3 cellular contexts compared by ENCODE assay signal in the genomic region with DNA sequence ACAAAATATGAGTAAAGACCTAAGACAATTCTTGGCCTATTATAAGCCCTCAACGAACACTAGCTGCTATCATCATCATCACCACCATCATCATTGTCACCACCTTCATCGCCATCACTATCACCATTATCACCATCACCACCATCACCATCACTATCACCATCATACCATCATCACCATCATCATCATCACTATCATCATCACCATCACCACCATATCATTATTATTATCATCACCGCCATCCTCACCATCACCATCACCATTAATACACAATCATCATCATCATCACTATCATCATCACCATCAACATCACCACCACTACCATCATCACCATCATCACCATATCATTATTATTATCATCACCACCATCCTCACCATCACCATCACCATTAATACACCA.
TF ChIP-seq lines count a peak whose summit lies in the region.

No MANE protein-coding gene starts in this region.

TF ChIP-seq in A549, 52 proteins besides CTCF, POLR2A, EP300 and RAD21:
- TF ChIP-seq, protein P1, sequence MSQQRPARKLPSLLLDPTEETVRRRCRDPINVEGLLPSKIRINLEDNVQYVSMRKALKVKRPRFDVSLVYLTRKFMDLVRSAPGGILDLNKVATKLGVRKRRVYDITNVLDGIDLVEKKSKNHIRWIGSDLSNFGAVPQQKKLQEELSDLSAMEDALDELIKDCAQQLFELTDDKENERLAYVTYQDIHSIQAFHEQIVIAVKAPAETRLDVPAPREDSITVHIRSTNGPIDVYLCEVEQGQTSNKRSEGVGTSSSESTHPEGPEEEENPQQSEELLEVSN (IDR thresholded peaks at IDR 0.05; ENCODE audit: borderline replicate concordance, low read depth) = no peak
- TF ChIP-seq RCOR1 (IDR thresholded peaks at IDR 0.05; ENCODE audit: low read depth, low read length) = no peak
- no peak for TF ChIP-seq JUN (IDR thresholded peaks at IDR 0.05)
- TF ChIP-seq MYC (IDR thresholded peaks at IDR 0.05; ENCODE audit: borderline replicate concordance, low read length) = no peak
- TF ChIP-seq, protein P2, sequence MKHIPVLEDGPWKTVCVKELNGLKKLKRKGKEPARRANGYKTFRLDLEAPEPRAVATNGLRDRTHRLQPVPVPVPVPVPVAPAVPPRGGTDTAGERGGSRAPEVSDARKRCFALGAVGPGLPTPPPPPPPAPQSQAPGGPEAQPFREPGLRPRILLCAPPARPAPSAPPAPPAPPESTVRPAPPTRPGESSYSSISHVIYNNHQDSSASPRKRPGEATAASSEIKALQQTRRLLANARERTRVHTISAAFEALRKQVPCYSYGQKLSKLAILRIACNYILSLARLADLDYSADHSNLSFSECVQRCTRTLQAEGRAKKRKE (CRISPR knock-in tag; IDR thresholded peaks at IDR 0.05; ENCODE audit: low read depth) = no peak
- no peak for TF ChIP-seq GATA3 (IDR thresholded peaks at IDR 0.05; ENCODE audit: borderline replicate concordance)
- TF ChIP-seq ZFP36 (IDR thresholded peaks at IDR 0.05; ENCODE audit: borderline replicate concordance, partially characterized antibody) = no peak
- no peak for TF ChIP-seq FOSL2 (IDR thresholded peaks at IDR 0.05)
- TF ChIP-seq FOSL2 (CRISPR knock-in tag; IDR thresholded peaks at IDR 0.05) = no peak
- TF ChIP-seq PHF8 (IDR thresholded peaks at IDR 0.05; ENCODE audit: borderline replicate concordance, low read depth) = no peak
- TF ChIP-seq, protein P3, sequence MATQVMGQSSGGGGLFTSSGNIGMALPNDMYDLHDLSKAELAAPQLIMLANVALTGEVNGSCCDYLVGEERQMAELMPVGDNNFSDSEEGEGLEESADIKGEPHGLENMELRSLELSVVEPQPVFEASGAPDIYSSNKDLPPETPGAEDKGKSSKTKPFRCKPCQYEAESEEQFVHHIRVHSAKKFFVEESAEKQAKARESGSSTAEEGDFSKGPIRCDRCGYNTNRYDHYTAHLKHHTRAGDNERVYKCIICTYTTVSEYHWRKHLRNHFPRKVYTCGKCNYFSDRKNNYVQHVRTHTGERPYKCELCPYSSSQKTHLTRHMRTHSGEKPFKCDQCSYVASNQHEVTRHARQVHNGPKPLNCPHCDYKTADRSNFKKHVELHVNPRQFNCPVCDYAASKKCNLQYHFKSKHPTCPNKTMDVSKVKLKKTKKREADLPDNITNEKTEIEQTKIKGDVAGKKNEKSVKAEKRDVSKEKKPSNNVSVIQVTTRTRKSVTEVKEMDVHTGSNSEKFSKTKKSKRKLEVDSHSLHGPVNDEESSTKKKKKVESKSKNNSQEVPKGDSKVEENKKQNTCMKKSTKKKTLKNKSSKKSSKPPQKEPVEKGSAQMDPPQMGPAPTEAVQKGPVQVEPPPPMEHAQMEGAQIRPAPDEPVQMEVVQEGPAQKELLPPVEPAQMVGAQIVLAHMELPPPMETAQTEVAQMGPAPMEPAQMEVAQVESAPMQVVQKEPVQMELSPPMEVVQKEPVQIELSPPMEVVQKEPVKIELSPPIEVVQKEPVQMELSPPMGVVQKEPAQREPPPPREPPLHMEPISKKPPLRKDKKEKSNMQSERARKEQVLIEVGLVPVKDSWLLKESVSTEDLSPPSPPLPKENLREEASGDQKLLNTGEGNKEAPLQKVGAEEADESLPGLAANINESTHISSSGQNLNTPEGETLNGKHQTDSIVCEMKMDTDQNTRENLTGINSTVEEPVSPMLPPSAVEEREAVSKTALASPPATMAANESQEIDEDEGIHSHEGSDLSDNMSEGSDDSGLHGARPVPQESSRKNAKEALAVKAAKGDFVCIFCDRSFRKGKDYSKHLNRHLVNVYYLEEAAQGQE (IDR thresholded peaks at IDR 0.05) = no peak

TF ChIP-seq in IMR-90, 13 proteins besides CTCF, POLR2A, EP300 and RAD21:
- TF ChIP-seq CHD1 (IDR thresholded peaks at IDR 0.05; ENCODE audit: low read depth, low read length) (no peak), BHLHE40 (IDR thresholded peaks at IDR 0.05; ENCODE audit: low read depth, low read length) (no peak), MAFK (IDR thresholded peaks at IDR 0.05; ENCODE audit: low read depth, low read length) (no peak), CEBPB (IDR thresholded peaks at IDR 0.05; ENCODE audit: low read depth, low read length) (no peak), MXI1 (IDR thresholded peaks at IDR 0.05; ENCODE audit: borderline replicate concordance, low read depth, low read length) (no peak), SMC3 (IDR thresholded peaks at IDR 0.05; ENCODE audit: low read depth, low read length) (no peak), NFE2L2 (IDR thresholded peaks at IDR 0.05; ENCODE audit: low read depth, low read length) (no peak), RCOR1 (IDR thresholded peaks at IDR 0.05; ENCODE audit: insufficient replicate concordance, low read length) (no peak), FOS (IDR thresholded peaks at IDR 0.05; ENCODE audit: low read depth, low read length) (no peak), MAZ (IDR thresholded peaks at IDR 0.05; ENCODE audit: borderline replicate concordance, low read depth, low read length) (no peak), RFX5 (IDR thresholded peaks at IDR 0.05; ENCODE audit: low read depth, low read length) (no peak)
- TF ChIP-seq, protein P4, sequence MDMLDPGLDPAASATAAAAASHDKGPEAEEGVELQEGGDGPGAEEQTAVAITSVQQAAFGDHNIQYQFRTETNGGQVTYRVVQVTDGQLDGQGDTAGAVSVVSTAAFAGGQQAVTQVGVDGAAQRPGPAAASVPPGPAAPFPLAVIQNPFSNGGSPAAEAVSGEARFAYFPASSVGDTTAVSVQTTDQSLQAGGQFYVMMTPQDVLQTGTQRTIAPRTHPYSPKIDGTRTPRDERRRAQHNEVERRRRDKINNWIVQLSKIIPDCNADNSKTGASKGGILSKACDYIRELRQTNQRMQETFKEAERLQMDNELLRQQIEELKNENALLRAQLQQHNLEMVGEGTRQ (IDR thresholded peaks at IDR 0.05; ENCODE audit: low read depth, low read length) = no peak
- TF ChIP-seq, protein P5, sequence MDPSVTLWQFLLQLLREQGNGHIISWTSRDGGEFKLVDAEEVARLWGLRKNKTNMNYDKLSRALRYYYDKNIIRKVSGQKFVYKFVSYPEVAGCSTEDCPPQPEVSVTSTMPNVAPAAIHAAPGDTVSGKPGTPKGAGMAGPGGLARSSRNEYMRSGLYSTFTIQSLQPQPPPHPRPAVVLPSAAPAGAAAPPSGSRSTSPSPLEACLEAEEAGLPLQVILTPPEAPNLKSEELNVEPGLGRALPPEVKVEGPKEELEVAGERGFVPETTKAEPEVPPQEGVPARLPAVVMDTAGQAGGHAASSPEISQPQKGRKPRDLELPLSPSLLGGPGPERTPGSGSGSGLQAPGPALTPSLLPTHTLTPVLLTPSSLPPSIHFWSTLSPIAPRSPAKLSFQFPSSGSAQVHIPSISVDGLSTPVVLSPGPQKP (IDR thresholded peaks at IDR 0.05; ENCODE audit: borderline replicate concordance, low read depth, low read length) = no peak
TF ChIP-seq in IMR-90: peak in this region for 0.

TF ChIP-seq in endothelial cell of umbilical vein, 7 proteins besides CTCF, POLR2A, EP300 and RAD21:
- TF ChIP-seq EZH2 (IDR thresholded peaks at IDR 0.05; ENCODE audit: borderline replicate concordance, low read depth, low read length, severe bottlenecking) (no peak), MYC (IDR thresholded peaks at IDR 0.05; ENCODE audit: low read depth, low read length) (no peak), GATA2 (IDR thresholded peaks at IDR 0.05; ENCODE audit: insufficient read depth, insufficient read length, low read depth, low read length) (no peak), POLR2AphosphoS5 (IDR thresholded peaks at IDR 0.05; ENCODE audit: insufficient read depth, low read depth, low read length) (no peak), JUN (IDR thresholded peaks at IDR 0.05; ENCODE audit: borderline replicate concordance, insufficient read depth, insufficient read length, low read depth) (no peak), FOS (IDR thresholded peaks at IDR 0.05; ENCODE audit: borderline replicate concordance, insufficient read depth, low read length) (no peak)
- TF ChIP-seq, protein P6, sequence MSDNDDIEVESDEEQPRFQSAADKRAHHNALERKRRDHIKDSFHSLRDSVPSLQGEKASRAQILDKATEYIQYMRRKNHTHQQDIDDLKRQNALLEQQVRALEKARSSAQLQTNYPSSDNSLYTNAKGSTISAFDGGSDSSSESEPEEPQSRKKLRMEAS (IDR thresholded peaks at IDR 0.05; ENCODE audit: insufficient read depth, insufficient read length) = no peak
